ENCODE assay signal across 23 cellular contexts in the genomic region with DNA sequence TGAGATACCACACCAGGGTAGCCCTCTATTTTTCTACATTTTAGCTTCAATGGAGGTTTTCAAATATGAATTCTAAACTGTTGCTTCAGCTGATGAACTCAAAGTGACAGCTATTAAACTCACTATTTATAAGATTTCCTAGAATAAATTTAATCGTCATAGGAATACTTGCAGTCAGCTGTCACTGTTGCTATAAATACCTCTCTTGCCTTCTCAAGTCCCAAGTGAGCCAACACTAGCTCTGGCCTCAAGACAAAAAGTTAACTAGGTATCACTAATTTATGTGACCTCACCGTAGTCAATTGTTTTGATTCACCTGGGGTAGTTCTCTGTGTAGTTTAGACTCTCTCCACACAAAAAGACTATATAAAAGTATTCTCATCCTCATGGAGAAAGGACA. TPM values are rescaled to one million over a fixed set of nuclear protein-coding genes. Genes with fewer than 3 reads are reported as not detected.
"Had no signal": no experiment of that assay in that cellular context is flagged by ENCODE, and none has a peak within 500 bp of the region (broad histone marks: within the 10 kb centered on the region; RNA-seq: fewer than 3 reads in every experiment).

No MANE protein-coding gene starts in this region.

- H2AFZ ChIP-seq: hepatocyte had no signal

- H3K4me3 ChIP-seq: esophagus muscularis mucosa, hepatocyte, lower lobe of right lung had no signal

- ATAC-seq: lower lobe of right lung; natural killer cell treated with Interleukin-12 subunit alpha and Interleukin-12 subunit beta and Interleukin-15 and Interleukin-18, amount 100 ng/mL, for 72 hours; T-helper 17 cell had no signal

- H3K79me2 ChIP-seq: hepatocyte had no signal

- DNase-seq: activated CD4-positive, alpha-beta memory T cell treated with anti-CD3 and anti-CD28 coated beads, Interleukin-2, amount 10 ng/mL, durations not matched to agents 7 days and 5 days; activated CD4-positive, alpha-beta T cell treated with anti-CD3 and anti-CD28 coated beads for 1 hour; activated CD4-positive, alpha-beta T cell treated with anti-CD3 and anti-CD28 coated beads, Interleukin-2, amount 10 ng/mL, durations not matched to agents 7 days and 5 days; activated CD8-positive, alpha-beta memory T cell treated with anti-CD3 and anti-CD28 coated beads, Interleukin-2, amount 50 U/mL, for 48 hours; activated gamma-delta T cell; activated naive CD4-positive, alpha-beta T cell treated with anti-CD3 and anti-CD28 coated beads, Interleukin-2, amount 10 ng/mL, durations not matched to agents 7 days and 5 days; activated T-cell treated with anti-CD3 and anti-CD28 coated beads, Interleukin-2, amount 50 U/mL, for 24 hours; amniotic stem cell; brain microvascular endothelial cell; foreskin melanocyte; islet precursor cell; lower lobe of right lung; mesenchymal stem cell; posterior cingulate gyrus; stimulated activated CD4-positive, alpha-beta T cell treated with anti-CD3 and anti-CD28 coated beads, Interleukin-2, amount 100 ng/mL, for 48 hours; stimulated activated naive CD4-positive, alpha-beta T cell treated with Interleukin-2 at 50 U/mL for 16 hours; T-helper 17 cell; T1000; trophoblast cell had no signal

- H3K4me1 ChIP-seq: lower lobe of right lung had no signal

- H3K27ac ChIP-seq: brain microvascular endothelial cell, esophagus muscularis mucosa, hepatocyte, lower lobe of right lung had no signal

- H3K27me3 ChIP-seq: brain microvascular endothelial cell, esophagus muscularis mucosa, hepatocyte had no signal

- H3K36me3 ChIP-seq: brain microvascular endothelial cell, esophagus muscularis mucosa, lower lobe of right lung had no signal

- H3K4me2 ChIP-seq: hepatocyte had no signal

- H3K9me3 ChIP-seq: esophagus muscularis mucosa, lower lobe of right lung had no signal

RNA-seq across cellular contexts. Expression of gene PROM1, which starts 34.3 kb away (rescaled TPM):
- total RNA-seq: activated CD4-positive, alpha-beta memory T cell treated with anti-CD3 and anti-CD28 coated beads, Interleukin-2, amount 10 ng/mL, durations not matched to agents 7 days and 5 days; activated CD4-positive, alpha-beta T cell treated with anti-CD3 and anti-CD28 coated beads, Interleukin-2, amount 10 ng/mL, durations not matched to agents 7 days and 5 days; osteoblast; T-helper 17 cell had no signal
